ENCODE assay signal across 2 cellular contexts in genomic region chr7:133873631-133874030, GRCh38.
TF ChIP-seq lines count a peak whose summit lies in the region.

No MANE protein-coding gene starts in this region.

TF ChIP-seq in SK-N-SH treated with all-trans-retinoic acid at 6 μM for 48 hours, 23 proteins besides CTCF, POLR2A, EP300 and RAD21 (continued from another document):
- TF ChIP-seq CSRNP3 (CRISPR knock-in tag; IDR thresholded peaks at IDR 0.05) (no peak), TSHZ2 (CRISPR knock-in tag; IDR thresholded peaks at IDR 0.05) (no peak), ZNF565 (CRISPR knock-in tag; conservative IDR thresholded peaks at IDR 0.05; ENCODE audit: low read depth) (no peak), SNAI2 (CRISPR knock-in tag; IDR thresholded peaks at IDR 0.05) (no peak), RARB (CRISPR knock-in tag; IDR thresholded peaks at IDR 0.05) (no peak), CREB5 (CRISPR knock-in tag; IDR thresholded peaks at IDR 0.05; ENCODE audit: low read depth) (no peak), POU6F1 (CRISPR knock-in tag; IDR thresholded peaks at IDR 0.05; ENCODE audit: borderline replicate concordance, low read depth) (no peak), ZNF70 (CRISPR knock-in tag; IDR thresholded peaks at IDR 0.05) (no peak), BACH2 (CRISPR knock-in tag; IDR thresholded peaks at IDR 0.05; ENCODE audit: borderline replicate concordance) (no peak)

TF ChIP-seq in SK-N-SH, 30 proteins besides CTCF, POLR2A, EP300 and RAD21 (continued from another document):
- TF ChIP-seq JUND (IDR thresholded peaks at IDR 0.05) (no peak), TCF12 (IDR thresholded peaks at IDR 0.05) (no peak), RCOR1 (IDR thresholded peaks at IDR 0.05; ENCODE audit: low read length) (no peak), MXI1 (IDR thresholded peaks at IDR 0.05; ENCODE audit: low read depth, low read length) (no peak), CHD2 (IDR thresholded peaks at IDR 0.05; ENCODE audit: low read length, partially characterized antibody) (no peak)
